ENCODE assay signal across 8 cellular contexts in the genomic region with DNA sequence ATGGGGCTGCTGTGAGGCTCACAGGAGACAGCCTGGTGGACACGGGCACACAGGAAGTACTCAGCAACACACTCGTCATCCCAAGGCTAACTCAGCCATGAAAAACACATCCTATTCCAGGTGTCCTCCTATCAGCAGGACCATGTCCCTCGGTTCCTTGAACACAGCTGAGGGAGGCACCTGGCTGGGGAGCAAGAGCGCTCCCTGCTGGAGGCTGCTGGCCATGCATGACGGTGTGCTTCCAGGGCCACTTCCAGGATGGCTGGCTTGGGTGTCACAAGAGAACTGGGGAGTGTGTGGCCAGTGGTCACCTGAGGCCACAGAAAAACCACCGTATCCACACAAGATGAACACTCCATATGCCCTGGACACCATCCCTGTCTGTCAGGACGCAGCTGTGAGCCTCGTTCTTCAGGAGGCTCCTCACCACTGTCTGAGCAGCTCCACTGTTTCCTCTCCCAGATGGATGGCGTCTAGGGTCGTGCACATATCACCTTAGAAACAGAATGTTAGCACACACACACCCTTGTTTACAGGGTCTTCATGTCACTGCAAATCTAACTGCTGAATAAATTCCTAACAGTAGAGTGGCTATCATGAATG. TPM values are rescaled to one million over a fixed set of nuclear protein-coding genes. Genes with fewer than 3 reads are reported as not detected.
DNase-seq lines count a peak whose midpoint lies in the region; ATAC-seq, FAIRE-seq and TF ChIP-seq lines count a peak whose summit lies in the region.

No MANE protein-coding gene starts in this region.

- ATAC-seq in HG03520 (IDR thresholded peaks at IDR 0.05; ENCODE audit: unreplicated experiment) = no peak

- peaks cover 2% of the 10 kb centered on the region for H3K36me3 ChIP-seq in A673 (ENCODE audit: insufficient read depth, low read length, poor library complexity, severe bottlenecking)

- DNase-seq in A673 (ENCODE audit: low spot score) (peak; percentile 34), GM18507 (ENCODE audit: extremely low spot score, insufficient read length, low read depth) (peak; percentile 65), NCI-H2081 (lab: John Stamatoyannopoulos, UW) (peak; percentile 40 to 62), cerebellum (ENCODE audit: low spot score) (peak; percentile 81), kidney tubule cell (ENCODE audit: low spot score) (peak; percentile 87)
- DNase-seq in activated CD4-positive, alpha-beta T cell treated with anti-CD3 and anti-CD28 coated beads for 4 hours = peak; percentile 63 to 78
- DNase-seq in stimulated activated CD4-positive, alpha-beta T cell treated with anti-CD3 and anti-CD28 coated beads, Interleukin-1b, Interleukin-23, amount 100 ng/mL, for 24 hours (ENCODE audit: low read depth in 4 of 4, low spot score in 1 of 4) = peak; percentile 54 to 55 (median 54)

- no TSS peak for BruUV-seq in A673 (replicated peaks; lab: Mats Ljungman, UMichigan)

- H3K4me3 ChIP-seq in A673 (ENCODE audit: low read depth, low read length, poor library complexity, severe bottlenecking) = no peak overlapping the region

- H3K9me3 ChIP-seq in A673 (ENCODE audit: low read depth, low read length, poor library complexity, severe bottlenecking) = no peaks in the 10 kb centered on the region

- intact Hi-C loops in A673 (cut with micrococcal nuclease; ENCODE audit: unreplicated experiment) = loop anchor here (1.0 kb wide), 1 partner anchor 122 kb away; no protein-coding TSS in a partner anchor

- TF ChIP-seq CTCF in A673 (conservative IDR thresholded peaks at IDR 0.05; ENCODE audit: low read depth, low read length) = peak; percentile 78

- no peak overlapping the region for H3K27ac ChIP-seq in A673 (ENCODE audit: low read depth, low read length, poor library complexity, severe bottlenecking)

- H3K27me3 ChIP-seq in A673 (replicated peaks; ENCODE audit: insufficient read depth, low read depth, low read length, poor library complexity) = no peaks in the 10 kb centered on the region

- CTCF ChIA-PET in A673 (lab: Charles Lee) = interaction anchor here (1.5 to 2.4 kb wide), 2 partner anchors 31 to 119 kb away, joined by 3 to 14 read pairs; a partner anchor contains a TSS

- H3K4me1 ChIP-seq in A673 (ENCODE audit: insufficient read depth, low read length, poor library complexity, severe bottlenecking) = no peaks in the 10 kb centered on the region

- FAIRE-seq in GM18507 (lab: Jason Lieb, UNC) = peak; percentile 83

- POLR2A ChIA-PET in A673 (lab: Charles Lee; ENCODE audit: low non-redundant PET) = no interaction called here

RNA-seq across cellular contexts. Expression of a gene that starts 31.0 kb away (rescaled TPM):
- total RNA-seq in A673 (2021) = 16.1 and 17.8 TPM in 2 replicates
- total RNA-seq in cerebellum = 4.2 TPM

Comparison
In these comparisons a context has a peak if more than half of its experiments do, and no peak if none do; other contexts are left out.
1. DNase-seq: peak in every context shown above with its lines; median percentile 87 in kidney tubule cell; 81 in cerebellum; 70 in activated CD4-positive, alpha-beta T cell treated with anti-CD3 and anti-CD28 coated beads for 4 hours; 65 in GM18507; 54 in stimulated activated CD4-positive, alpha-beta T cell treated with anti-CD3 and anti-CD28 coated beads, Interleukin-1b, Interleukin-23, amount 100 ng/mL, for 24 hours; 51 in NCI-H2081; 34 in A673.